Comparison of ENCODE assay signal across 22 cellular contexts in genomic region chr5:172823840-172824362, GRCh38.
"Had no signal": no experiment of that assay in that cellular context is flagged by ENCODE, and none has a peak within 500 bp of the region (broad histone marks: within the 10 kb centered on the region; RNA-seq: fewer than 3 reads in every experiment).

No MANE protein-coding gene starts in this region.

- FAIRE-seq: keratinocyte had no signal

- H3K4me3 ChIP-seq: esophagus muscularis mucosa, gastrocnemius medialis, heart right ventricle, left lung, lung, psoas muscle, sigmoid colon, skin epidermis, stomach had no signal

- H3K36me3 ChIP-seq: esophagus muscularis mucosa, gastrocnemius medialis, heart right ventricle, left lung, neutrophil, sigmoid colon, stomach had no signal

- H3K27me3 ChIP-seq: esophagus muscularis mucosa, gastrocnemius medialis, heart right ventricle, left lung, neutrophil, sigmoid colon, stomach had no signal

- H3K4me1 ChIP-seq: gastrocnemius medialis, psoas muscle had no signal

- H3K27ac Mint-ChIP-seq: immature natural killer cell; naive thymus-derived CD4-positive, alpha-beta T cell had no signal

- H3K9me3 ChIP-seq: gastrocnemius medialis, neutrophil, psoas muscle had no signal

- DNase-seq: cortex of kidney; effector memory CD4-positive, alpha-beta T cell; gastrocnemius medialis; heart right ventricle; hypothalamus; immature natural killer cell; left lung; naive thymus-derived CD4-positive, alpha-beta T cell; psoas muscle; sigmoid colon; stimulated activated CD4-positive, alpha-beta T cell treated with anti-CD3 and anti-CD28 coated beads, Interleukin-2, amount 100 ng/mL, for 24 hours; stimulated activated CD4-positive, alpha-beta T cell treated with anti-CD3 and anti-CD28 coated beads, Interleukin-4, amount 100 ng/mL, for 4 hours; stimulated activated naive CD4-positive, alpha-beta T cell; stomach; substantia nigra; trophoblast cell had no signal

- H3K27ac ChIP-seq: epithelial cell of prostate, esophagus muscularis mucosa, gastrocnemius medialis, heart right ventricle, left lung, neutrophil, psoas muscle, sigmoid colon, skin epidermis, stomach had no signal

- ATAC-seq: gastrocnemius medialis; heart right ventricle; left lung; naive thymus-derived CD4-positive, alpha-beta T cell; psoas muscle had no signal

- H3K4me1 Mint-ChIP-seq: immature natural killer cell had no signal

- H3K4me3 Mint-ChIP-seq: immature natural killer cell; naive thymus-derived CD4-positive, alpha-beta T cell had no signal

- H3K27me3 Mint-ChIP-seq: naive thymus-derived CD4-positive, alpha-beta T cell had no signal
